15 cellular contexts compared by ENCODE assay signal in the genomic region with DNA sequence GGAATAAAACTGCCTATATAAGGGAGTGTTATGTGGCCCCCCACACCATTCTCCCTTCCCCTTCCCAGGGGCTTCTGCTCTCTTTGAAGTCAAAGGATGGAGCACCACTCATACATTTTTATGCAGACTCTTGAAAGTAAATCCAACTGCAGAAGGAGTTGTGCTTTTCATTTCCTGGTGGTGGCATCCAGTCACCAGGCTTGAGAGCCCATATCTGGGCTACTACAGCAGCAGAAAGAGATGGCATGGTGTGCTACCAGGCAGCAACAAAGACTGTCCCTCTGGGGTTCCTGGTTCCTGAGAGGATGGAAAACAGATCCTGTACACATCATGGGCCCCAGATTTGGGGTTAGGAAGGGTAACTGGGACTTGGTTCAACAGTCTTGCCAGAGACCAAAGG.
DNase-seq lines count a peak whose midpoint lies in the region; ATAC-seq and TF ChIP-seq lines count a peak whose summit lies in the region.
"Had no signal": no experiment of that assay in that cellular context is flagged by ENCODE, and none has a peak within 500 bp of the region (broad histone marks: within the 10 kb centered on the region; RNA-seq: fewer than 3 reads in every experiment).

No MANE protein-coding gene starts in this region.

- H2AFZ ChIP-seq in MM.1S (ENCODE audit: low read length) (no peak overlapping the region), osteoblast (ENCODE audit: low read length) (no peak overlapping the region)

- H3K36me3 ChIP-seq in MM.1S (replicated peaks; ENCODE audit: insufficient read depth, low read length) (no peaks in the 10 kb centered on the region), osteoblast (ENCODE audit: insufficient read depth, low read length) (no peaks in the 10 kb centered on the region)
- H3K36me3 ChIP-seq in naive thymus-derived CD4-positive, alpha-beta T cell (ENCODE audit: control insufficient read depth in 2 of 3, insufficient read depth in 3 of 3, low read length in 3 of 3): no peaks in the 10 kb centered on the region
- H3K36me3 ChIP-seq: BE2C had no signal

- no peak overlapping the region for H3K9ac ChIP-seq in MM.1S (ENCODE audit: low read length)

- H4K20me1 ChIP-seq in MM.1S (ENCODE audit: insufficient read depth, low read length): no peaks in the 10 kb centered on the region
- no peaks in the 10 kb centered on the region for H4K20me1 ChIP-seq in osteoblast (ENCODE audit: insufficient read depth, low read length)

- no peaks in the 10 kb centered on the region for H3K4me1 Mint-ChIP-seq in stimulated activated naive CD8-positive, alpha-beta T cell treated with anti-CD3 and anti-CD28 coated beads, Interleukin-15, amount 100 ng/mL, for 72 hours
- peaks cover 0 to 2% (median 0%) of the 10 kb centered on the region in 7 donors for H3K4me1 Mint-ChIP-seq in naive thymus-derived CD4-positive, alpha-beta T cell
- H3K4me1 Mint-ChIP-seq: CD4-positive, alpha-beta memory T cell had no signal

- H3K79me2 ChIP-seq in MM.1S (ENCODE audit: low read length): no peaks in the 10 kb centered on the region
- H3K79me2 ChIP-seq in osteoblast (ENCODE audit: insufficient read depth, low read length): no peaks in the 10 kb centered on the region

- H3K4me1 ChIP-seq in MM.1S (ENCODE audit: low read length): no peaks in the 10 kb centered on the region
- H3K4me1 ChIP-seq in foreskin keratinocyte: peaks cover 19% of the 10 kb centered on the region
- no peaks in the 10 kb centered on the region for H3K4me1 ChIP-seq in naive thymus-derived CD4-positive, alpha-beta T cell (ENCODE audit: control insufficient read depth in 2 of 2, insufficient read depth in 2 of 2, low read length in 2 of 2)
- H3K4me1 ChIP-seq in osteoblast (ENCODE audit: insufficient read depth, low read length): peaks cover 18% of the 10 kb centered on the region
- H3K4me1 ChIP-seq: A549, BE2C had no signal

- H3K36me3 Mint-ChIP-seq in naive thymus-derived CD4-positive, alpha-beta T cell: no peaks in the 10 kb centered on the region
- H3K36me3 Mint-ChIP-seq: CD4-positive, alpha-beta memory T cell had no signal

- no peak overlapping the region for H3K4me3 Mint-ChIP-seq in stimulated activated naive CD8-positive, alpha-beta T cell treated with anti-CD3 and anti-CD28 coated beads, Interleukin-15, amount 100 ng/mL, for 72 hours
- H3K4me3 Mint-ChIP-seq in naive thymus-derived CD4-positive, alpha-beta T cell: no peak overlapping the region
- H3K4me3 Mint-ChIP-seq: CD4-positive, alpha-beta memory T cell; HFFc6 had no signal

- H3K27ac Mint-ChIP-seq in stimulated activated naive CD8-positive, alpha-beta T cell treated with anti-CD3 and anti-CD28 coated beads, Interleukin-15, amount 100 ng/mL, for 72 hours: no peak overlapping the region
- H3K27ac Mint-ChIP-seq in naive thymus-derived CD4-positive, alpha-beta T cell: no peak overlapping the region
- H3K27ac Mint-ChIP-seq: CD4-positive, alpha-beta memory T cell; HFFc6 had no signal

- no peak for DNase-seq in stimulated activated naive CD8-positive, alpha-beta T cell treated with anti-CD3 and anti-CD28 coated beads, Interleukin-15, Interleukin-2, amounts not matched to agents 100 U/mL and 50 U/mL, for 24 hours
- no peak for DNase-seq in stimulated activated naive CD8-positive, alpha-beta T cell treated with anti-CD3 and anti-CD28 coated beads, Interleukin-15, amount 100 ng/mL, for 72 hours
- DNase-seq in MM.1S (no peak), foreskin keratinocyte (no peak), GM13977 (ENCODE audit: low spot score) (no peak), osteoblast (ENCODE audit: insufficient read length, low spot score, missing footprints) (no peak)
- DNase-seq in naive thymus-derived CD4-positive, alpha-beta T cell: no peak
- DNase-seq: BE2C; CD4-positive, alpha-beta memory T cell; DMS79 treated with DMSO at 0.1 percent for 48 hours; EL; HCEC 1CT; HFFc6 had no signal

- H3K27ac ChIP-seq in MM.1S (ENCODE audit: low read length) (no peak overlapping the region), foreskin keratinocyte (no peak overlapping the region), osteoblast (ENCODE audit: low read depth, low read length) (no peak overlapping the region)
- H3K27ac ChIP-seq in naive thymus-derived CD4-positive, alpha-beta T cell (ENCODE audit: low read depth, low read length): no peak overlapping the region
- H3K27ac ChIP-seq: A549, C4-2B had no signal

- H3K9me3 ChIP-seq in MM.1S (replicated peaks; ENCODE audit: insufficient read depth, low read length): no peaks in the 10 kb centered on the region
- no peaks in the 10 kb centered on the region for H3K9me3 ChIP-seq in naive thymus-derived CD4-positive, alpha-beta T cell (ENCODE audit: control insufficient read depth in 2 of 3, low read length in 3 of 3)
- H3K9me3 ChIP-seq in osteoblast (ENCODE audit: low read depth, low read length): no peaks in the 10 kb centered on the region
- H3K9me3 ChIP-seq: A549, BE2C had no signal

- H3F3A ChIP-seq in MM.1S (ENCODE audit: insufficient read depth, low read length): no peaks in the 10 kb centered on the region

- TF ChIP-seq CTCF in MM.1S (IDR thresholded peaks at IDR 0.05; ENCODE audit: low read length): 0 out of 2 replicates have a peak, but pooled peaks have one; percentile 3
- peak; percentile 10 for TF ChIP-seq CTCF in foreskin keratinocyte (conservative IDR thresholded peaks at IDR 0.05)
- TF ChIP-seq CTCF in GM13977 (IDR thresholded peaks at IDR 0.05; ENCODE audit: extremely low read depth, insufficient read depth, missing control alignments): no peak
- TF ChIP-seq CTCF in osteoblast (IDR thresholded peaks at IDR 0.05; ENCODE audit: extremely low read depth, low read depth, low read length): no peak

- H3K27me3 Mint-ChIP-seq in stimulated activated naive CD8-positive, alpha-beta T cell treated with anti-CD3 and anti-CD28 coated beads, Interleukin-15, amount 100 ng/mL, for 72 hours: peaks cover 14% of the 10 kb centered on the region
- no peaks in the 10 kb centered on the region for H3K27me3 Mint-ChIP-seq in naive thymus-derived CD4-positive, alpha-beta T cell

- in situ Hi-C loops in GM13977 (cut with MboI; ENCODE audit: low pct_unique_long_range_greater_than_20kb, low sequenced_read_pairs, unreplicated experiment): no loop called here

- intact Hi-C loops in naive thymus-derived CD4-positive, alpha-beta T cell (cut with micrococcal nuclease): no loop called here

- no peaks in the 10 kb centered on the region for H3K9me3 Mint-ChIP-seq in stimulated activated naive CD8-positive, alpha-beta T cell treated with anti-CD3 and anti-CD28 coated beads, Interleukin-15, amount 100 ng/mL, for 72 hours
- no peaks in the 10 kb centered on the region for H3K9me3 Mint-ChIP-seq in naive thymus-derived CD4-positive, alpha-beta T cell
- H3K9me3 Mint-ChIP-seq: CD4-positive, alpha-beta memory T cell; HFFc6 had no signal

- H3K4me2 ChIP-seq in MM.1S (ENCODE audit: low read depth, low read length) (no peak overlapping the region), osteoblast (ENCODE audit: insufficient read depth, low read length) (no peak overlapping the region)
- H3K4me2 ChIP-seq: A549 had no signal

- H3K4me3 ChIP-seq in MM.1S (ENCODE audit: low read length) (no peak overlapping the region), osteoblast (ENCODE audit: insufficient read depth, low read length) (no peak overlapping the region)
- no peak overlapping the region for H3K4me3 ChIP-seq in naive thymus-derived CD4-positive, alpha-beta T cell (ENCODE audit: low read length)
- H3K4me3 ChIP-seq: A549 had no signal

- POLR2A ChIA-PET in naive thymus-derived CD4-positive, alpha-beta T cell (lab: Charles Lee): no interaction called here

- peak; percentile 28 for ATAC-seq in stimulated activated naive CD8-positive, alpha-beta T cell treated with anti-CD3 and anti-CD28 coated beads, Interleukin-15, Interleukin-2, amounts not matched to agents 100 U/mL and 50 U/mL, for 24 hours
- no peak for ATAC-seq in stimulated activated naive CD8-positive, alpha-beta T cell treated with anti-CD3 and anti-CD28 coated beads, Interleukin-15, amount 100 ng/mL, for 72 hours
- ATAC-seq in foreskin keratinocyte: no peak
- no peak for ATAC-seq in naive thymus-derived CD4-positive, alpha-beta T cell
- ATAC-seq: A549 had no signal

- H3K27me3 ChIP-seq in MM.1S (replicated peaks; ENCODE audit: insufficient read depth, low read length): no peaks in the 10 kb centered on the region
- H3K27me3 ChIP-seq in foreskin keratinocyte: no peaks in the 10 kb centered on the region
- no peaks in the 10 kb centered on the region for H3K27me3 ChIP-seq in naive thymus-derived CD4-positive, alpha-beta T cell (ENCODE audit: control insufficient read depth in 2 of 2, insufficient read depth in 2 of 2, low read length in 2 of 2)
- peaks cover 2% of the 10 kb centered on the region for H3K27me3 ChIP-seq in osteoblast (ENCODE audit: insufficient read depth, low read length)
- H3K27me3 ChIP-seq: BE2C had no signal

- CTCF ChIA-PET in naive thymus-derived CD4-positive, alpha-beta T cell (lab: Charles Lee): no interaction called here

- no peaks in the 10 kb centered on the region for H3K9me2 ChIP-seq in MM.1S (replicated peaks; ENCODE audit: insufficient read depth, low read length)

Comparison
In these comparisons a context has a peak if more than half of its experiments do, and no peak if none do; other contexts are left out.
1. CTCF ChIP-seq: peak in MM.1S (single experiment) and foreskin keratinocyte (single experiment); none in GM13977 (single experiment) and osteoblast (single experiment).